Comparison of ENCODE assay signal across 1 cellular context in the genomic region with DNA sequence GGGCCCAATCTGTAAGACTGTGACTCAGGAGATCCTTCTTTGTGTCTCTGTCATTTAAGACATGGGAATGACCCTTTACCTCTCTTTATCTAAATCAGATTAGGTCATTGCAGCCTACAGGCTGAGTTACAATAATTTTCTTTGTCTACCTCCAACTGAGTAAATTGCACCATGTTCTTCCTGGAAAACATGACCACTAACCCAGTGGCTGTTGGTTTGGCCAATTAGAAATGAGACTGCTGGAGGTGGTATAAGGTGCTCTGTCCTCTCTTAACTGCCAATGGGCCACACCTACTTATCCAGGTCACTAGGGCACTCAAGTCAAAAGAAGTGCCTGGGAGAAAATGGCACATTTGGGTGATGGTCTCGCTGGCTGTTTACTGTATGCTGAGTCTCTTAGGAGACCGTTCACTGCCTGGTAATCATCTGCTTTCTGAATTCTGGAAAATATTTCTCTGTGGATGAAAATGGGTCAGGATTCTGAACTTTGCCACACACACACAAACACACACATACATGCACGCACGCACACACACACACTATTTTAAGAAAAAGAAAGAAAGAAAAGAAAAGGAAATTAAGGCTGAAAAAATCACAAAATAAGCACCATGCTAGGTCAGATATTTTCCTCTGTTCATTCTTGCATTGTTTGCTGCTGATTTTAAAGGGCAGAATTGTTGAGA.
TF ChIP-seq lines count a peak whose summit lies in the region.

No MANE protein-coding gene starts in this region.

TF ChIP-seq in IMR-90, 13 proteins besides CTCF, POLR2A, EP300 and RAD21:
- TF ChIP-seq RCOR1 (IDR thresholded peaks at IDR 0.05; ENCODE audit: insufficient replicate concordance, low read length) (no peak), BHLHE40 (IDR thresholded peaks at IDR 0.05; ENCODE audit: low read depth, low read length) (no peak), SMC3 (IDR thresholded peaks at IDR 0.05; ENCODE audit: low read depth, low read length) (no peak), RFX5 (IDR thresholded peaks at IDR 0.05; ENCODE audit: low read depth, low read length) (no peak), CEBPB (IDR thresholded peaks at IDR 0.05; ENCODE audit: low read depth, low read length) (no peak), NFE2L2 (IDR thresholded peaks at IDR 0.05; ENCODE audit: low read depth, low read length) (no peak), MXI1 (IDR thresholded peaks at IDR 0.05; ENCODE audit: borderline replicate concordance, low read depth, low read length) (no peak)
